Comparison of ENCODE assay signal across 8 cellular contexts in the genomic region with DNA sequence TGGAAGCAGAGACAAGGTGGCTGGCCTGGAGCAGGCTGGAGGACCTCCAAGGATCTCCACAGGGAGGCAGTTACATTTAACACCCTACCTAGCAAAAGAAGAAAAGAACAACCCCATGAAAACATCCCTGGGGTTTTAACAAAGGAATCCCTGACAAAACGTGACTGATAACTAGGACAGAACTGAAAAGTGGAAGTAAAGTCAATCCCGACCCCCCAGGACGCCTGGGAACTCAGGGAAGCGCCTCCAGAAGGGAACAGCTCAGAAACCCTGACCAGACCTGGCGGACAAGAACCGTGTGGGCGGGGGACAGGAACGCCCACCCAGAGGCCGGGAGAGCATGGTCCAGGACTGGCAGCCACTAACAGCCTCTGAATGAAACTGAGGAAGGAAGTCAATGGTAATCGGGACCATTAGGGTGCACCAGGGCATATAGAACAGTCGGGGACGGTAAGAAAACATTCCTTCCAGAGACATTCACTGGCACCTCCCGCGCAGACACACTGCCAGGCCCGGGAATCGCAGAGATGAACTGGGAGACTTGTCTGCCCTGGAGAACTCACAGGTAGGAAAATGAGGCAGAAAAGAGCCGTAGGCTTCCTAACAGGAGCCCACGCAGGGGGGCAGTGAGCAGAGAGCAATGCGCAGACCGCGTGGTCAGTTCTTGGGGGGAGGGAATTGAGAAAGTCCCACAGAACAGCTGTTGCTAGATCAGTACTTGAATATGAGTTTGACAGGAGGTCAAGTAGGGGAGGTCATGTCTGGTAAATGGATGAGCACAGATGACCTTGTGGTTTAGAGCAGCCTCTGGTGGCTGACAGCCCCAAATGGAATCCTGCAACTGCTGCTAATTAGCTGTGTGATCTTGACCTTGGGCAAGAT. TPM values are rescaled to one million over a fixed set of nuclear protein-coding genes. Genes with fewer than 3 reads are reported as not detected.
A peak's percentile ranks its signal among the peaks of the same experiment; 100 is the strongest.
DNase-seq lines count a peak whose midpoint lies in the region; ATAC-seq and TF ChIP-seq lines count a peak whose summit lies in the region.

No MANE protein-coding gene starts in this region.

- DNase-seq in DND-41: no peak
- DNase-seq in HS-5 (ENCODE audit: low read depth): peak; percentile 75
- DNase-seq in retinal pigment epithelial cell (ENCODE audit: low read depth): no peak
- DNase-seq in stimulated activated naive CD4-positive, alpha-beta T cell (lab: John Stamatoyannopoulos, UW): no peak

- H3K36me3 ChIP-seq in DND-41 (ENCODE audit: insufficient read depth, low read length): no peaks in the 10 kb centered on the region
- no peaks in the 10 kb centered on the region for H3K36me3 ChIP-seq in OCI-LY3 (replicated peaks; ENCODE audit: low read depth, low read length)

- H3K4me2 ChIP-seq in DND-41 (ENCODE audit: insufficient read depth, low read length) (peak overlapping the region; percentile 95), OCI-LY3 (ENCODE audit: low read length) (peak overlapping the region; percentile 95)

- ATAC-seq in DND-41 (ENCODE audit: insufficient read depth, low read depth) (no peak), GM19468 (IDR thresholded peaks at IDR 0.05; ENCODE audit: extremely low read depth, unreplicated experiment) (peak; percentile 35)

- H3K4me3 ChIP-seq in DND-41 (ENCODE audit: low read depth in 1 of 2, low read length in 2 of 2) (peak overlapping the region in 1 of 2 experiments; percentile 78; a peak in 2 of 4 replicates), OCI-LY3 (ENCODE audit: low read length) (peak overlapping the region; percentile 74), iPS-11a (ENCODE audit: low read depth, low read length) (peak overlapping the region; percentile 38), retinal pigment epithelial cell (ENCODE audit: low read length) (peak overlapping the region; percentile 69)

- H3K79me2 ChIP-seq in DND-41 (ENCODE audit: insufficient read depth, low read length): peaks cover 22% of the 10 kb centered on the region
- H3K79me2 ChIP-seq in OCI-LY3 (ENCODE audit: low read length): no peaks in the 10 kb centered on the region

- H3K4me1 ChIP-seq in DND-41 (ENCODE audit: insufficient read depth, low read length) (peaks cover 47% of the 10 kb centered on the region), OCI-LY3 (ENCODE audit: low read length) (peaks cover 21% of the 10 kb centered on the region)

- H3K27me3 Mint-ChIP-seq in brain: peaks cover 22% of the 10 kb centered on the region

- TF ChIP-seq CTCF in DND-41 (IDR thresholded peaks at IDR 0.05; ENCODE audit: borderline replicate concordance, extremely low read depth, low read length, poor library complexity, severe bottlenecking): peak; percentile 70
- peak; percentile 91 for TF ChIP-seq CTCF in OCI-LY3 (IDR thresholded peaks at IDR 0.05; ENCODE audit: low read depth, low read length)
- peak; percentile 66 to 67 for TF ChIP-seq CTCF in brain (conservative IDR thresholded peaks at IDR 0.05)
- TF ChIP-seq CTCF in retinal pigment epithelial cell (conservative IDR thresholded peaks at IDR 0.05; ENCODE audit: low read depth, low read length): peak; percentile 60

- H3K9me3 ChIP-seq in DND-41 (ENCODE audit: insufficient read depth, low read length, severe bottlenecking): no peaks in the 10 kb centered on the region
- no peaks in the 10 kb centered on the region for H3K9me3 ChIP-seq in OCI-LY3 (ENCODE audit: insufficient read depth, low read length)

- no peaks in the 10 kb centered on the region for H3K36me3 Mint-ChIP-seq in brain

- H3K27ac ChIP-seq in DND-41 (ENCODE audit: low read length): no peak overlapping the region; the same call in 1 of the 2 replicates
- H3K27ac ChIP-seq in OCI-LY3 (ENCODE audit: low read length): no peak overlapping the region

- H4K20me1 ChIP-seq in DND-41 (ENCODE audit: insufficient read depth, low read length) (peaks cover 5% of the 10 kb centered on the region; the same call in 1 of the 2 replicates), OCI-LY3 (ENCODE audit: insufficient read depth, low read length) (no peaks in the 10 kb centered on the region)

- peaks cover 0 to 2% (median 0%) of the 10 kb centered on the region in 5 experiments for H3K9me3 Mint-ChIP-seq in brain

- peak overlapping the region; percentile 64; the same call in 1 of the 2 replicates for H3K9ac ChIP-seq in DND-41 (ENCODE audit: low read depth, low read length)
- no peak overlapping the region for H3K9ac ChIP-seq in OCI-LY3 (ENCODE audit: low read length)

- peak overlapping the region; percentile 54 to 85 (median 74) for H3K27ac Mint-ChIP-seq in brain

- H3K4me3 Mint-ChIP-seq in brain: peak overlapping the region; percentile 74 to 89 (median 81)

- H2AFZ ChIP-seq in DND-41 (ENCODE audit: low read depth, low read length) (peak overlapping the region; percentile 96), OCI-LY3 (ENCODE audit: low read depth, low read length) (no peak overlapping the region)

- H3K27me3 ChIP-seq in DND-41 (ENCODE audit: insufficient read depth, low read length, poor library complexity): no peaks in the 10 kb centered on the region
- H3K27me3 ChIP-seq in OCI-LY3 (ENCODE audit: low read depth, low read length): peaks cover 67% of the 10 kb centered on the region

- peaks cover 64% of the 10 kb centered on the region for H3K4me1 Mint-ChIP-seq in brain

RNA-seq across cellular contexts. Expression of a gene that starts 1.3 kb away (rescaled TPM):
- 15.7 TPM for polyA plus RNA-seq in brain (ENCODE audit: insufficient read depth, low read depth, low replicate concordance)
